8 cellular contexts compared by ENCODE assay signal in the genomic region with DNA sequence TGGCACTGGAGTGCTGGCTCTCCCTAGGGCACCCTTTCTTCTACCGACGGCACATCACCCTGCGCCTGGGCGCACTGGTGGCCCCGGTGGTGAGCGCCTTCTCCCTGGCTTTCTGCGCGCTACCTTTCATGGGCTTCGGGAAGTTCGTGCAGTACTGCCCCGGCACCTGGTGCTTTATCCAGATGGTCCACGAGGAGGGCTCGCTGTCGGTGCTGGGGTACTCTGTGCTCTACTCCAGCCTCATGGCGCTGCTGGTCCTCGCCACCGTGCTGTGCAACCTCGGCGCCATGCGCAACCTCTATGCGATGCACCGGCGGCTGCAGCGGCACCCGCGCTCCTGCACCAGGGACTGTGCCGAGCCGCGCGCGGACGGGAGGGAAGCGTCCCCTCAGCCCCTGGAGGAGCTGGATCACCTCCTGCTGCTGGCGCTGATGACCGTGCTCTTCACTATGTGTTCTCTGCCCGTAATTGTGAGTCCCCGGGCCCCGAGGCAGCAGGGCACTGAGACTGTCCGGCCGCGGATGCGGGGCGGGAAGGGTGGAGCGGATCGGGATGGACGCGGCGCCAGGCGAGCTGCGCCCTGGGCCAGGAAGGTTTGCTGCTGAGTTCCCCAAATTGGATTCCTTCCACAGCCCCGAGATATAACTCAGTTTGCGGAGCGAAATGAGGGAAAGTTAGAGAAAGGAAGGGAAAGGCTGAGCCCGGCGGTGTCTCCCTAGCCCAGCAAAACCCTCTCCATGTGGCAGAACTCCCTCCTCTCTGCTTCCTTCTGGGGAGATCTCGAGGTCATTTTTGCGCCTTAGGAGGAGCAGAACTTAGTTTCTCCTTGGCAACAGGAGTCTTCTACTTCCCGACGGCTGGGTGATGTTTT. TPM values are rescaled to one million over a fixed set of nuclear protein-coding genes. Genes with fewer than 3 reads are reported as not detected.
DNase-seq lines count a peak whose midpoint lies in the region; ATAC-seq and TF ChIP-seq lines count a peak whose summit lies in the region.

No MANE protein-coding gene starts in this region.

- peak overlapping the region; percentile 92 for H3K4me3 Mint-ChIP-seq in activated T-cell treated with anti-CD3 and anti-CD28 coated beads, Interleukin-2, amount 50 U/mL, for 4 hours

- peaks cover 26% of the 10 kb centered on the region for H3K27me3 Mint-ChIP-seq in activated T-cell treated with anti-CD3 and anti-CD28 coated beads, Interleukin-2, amount 50 U/mL, for 4 hours (ENCODE audit: low read depth)

- H3K4me1 Mint-ChIP-seq in activated T-cell treated with anti-CD3 and anti-CD28 coated beads, Interleukin-2, amount 50 U/mL, for 4 hours (ENCODE audit: low read depth), result peaks cover 60% of the 10 kb centered on the region

- H3K9me3 Mint-ChIP-seq in activated T-cell treated with anti-CD3 and anti-CD28 coated beads, Interleukin-2, amount 50 U/mL, for 4 hours, result no peaks in the 10 kb centered on the region

- TF ChIP-seq CTCF in GM12875 (IDR thresholded peaks at IDR 0.05; ENCODE audit: borderline replicate concordance, insufficient read depth, low read depth, low read length), result no peak

- H3K36me3 Mint-ChIP-seq in activated T-cell treated with anti-CD3 and anti-CD28 coated beads, Interleukin-2, amount 50 U/mL, for 4 hours (ENCODE audit: insufficient read depth), result no peaks in the 10 kb centered on the region

- intact Hi-C loops in left cardiac atrium (cut with DNase I), result no loop called here

- H3K4me3 ChIP-seq in GM12875 (ENCODE audit: low read depth, low read length) (peak overlapping the region; percentile 16), skeletal muscle cell (ENCODE audit: low read depth, low read length) (peak overlapping the region; percentile 43)

- peak; percentile 64 to 69 for ATAC-seq in activated T-cell treated with anti-CD3 and anti-CD28 coated beads, Interleukin-2, amount 50 U/mL, for 4 hours
- ATAC-seq in left cardiac atrium (peak in 1 of 2 donors; percentile 15), GM21515 (IDR thresholded peaks at IDR 0.05; ENCODE audit: unreplicated experiment) (no peak), GM18873 (IDR thresholded peaks at IDR 0.05; ENCODE audit: low FRiP score, unreplicated experiment) (no peak), GM21367 (IDR thresholded peaks at IDR 0.05; ENCODE audit: unreplicated experiment) (no peak)

- no peak for DNase-seq in activated T-cell treated with anti-CD3 and anti-CD28 coated beads, Interleukin-2, amount 50 U/mL, for 4 hours
- DNase-seq in left cardiac atrium (peak; percentile 19), skeletal muscle cell (ENCODE audit: low read depth) (no peak), mucosa of gallbladder (ENCODE audit: low spot score) (no peak)

RNA-seq across cellular contexts. Expression of a gene that starts 0.9 kb away (rescaled TPM):
- under 1 TPM; 0.18 to 0.32 (median 0.30) TPM for total RNA-seq in activated T-cell treated with anti-CD3 and anti-CD28 coated beads, Interleukin-2, amount 50 U/mL, for 4 hours
- total RNA-seq in left cardiac atrium (under 1 TPM; 0.52 to 0.85 TPM), mucosa of gallbladder (2.8 TPM)

RNA-seq across cellular contexts. Expression of a gene that starts 45.7 kb away (rescaled TPM):
- 10 to 100 TPM; 17.3 to 21.5 (median 17.6) TPM for total RNA-seq in activated T-cell treated with anti-CD3 and anti-CD28 coated beads, Interleukin-2, amount 50 U/mL, for 4 hours
- 1 to 10 TPM; 2.3 to 2.4 TPM for total RNA-seq in left cardiac atrium
- 3.9 TPM for total RNA-seq in mucosa of gallbladder

Comparison
In these comparisons a context has a peak if more than half of its experiments do, and no peak if none do; other contexts are left out.
1. ATAC-seq: peak in activated T-cell treated with anti-CD3 and anti-CD28 coated beads, Interleukin-2, amount 50 U/mL, for 4 hours (2 of 2); none in GM21515 (single experiment), GM18873 (single experiment) and GM21367 (single experiment).